9 cellular contexts compared by ENCODE assay signal in genomic region chr11:75342966-75343870, GRCh38. TPM values are rescaled to one million over a fixed set of nuclear protein-coding genes. Genes with fewer than 3 reads are reported as not detected.
A peak's percentile ranks its signal among the peaks of the same experiment; 100 is the strongest.
DNase-seq lines count a peak whose midpoint lies in the region; ATAC-seq, FAIRE-seq and TF ChIP-seq lines count a peak whose summit lies in the region.
"Had no signal": no experiment of that assay in that cellular context is flagged by ENCODE, and none has a peak within 500 bp of the region (broad histone marks: within the 10 kb centered on the region; RNA-seq: fewer than 3 reads in every experiment).

No MANE protein-coding gene starts in this region.

- H3K4me3 Mint-ChIP-seq in Calu3 (ENCODE audit: low read depth, unreplicated experiment) = peak overlapping the region; percentile 41
- H3K4me3 Mint-ChIP-seq: activated B cell treated with CpG ODN at 0.5 μM for 24 hours had no signal

- ATAC-seq in GM12878 (no peak), GM21619 (IDR thresholded peaks at IDR 0.05; ENCODE audit: unreplicated experiment) (no peak), HG03108 (IDR thresholded peaks at IDR 0.05; ENCODE audit: unreplicated experiment) (no peak)

- H3K27ac Mint-ChIP-seq in Calu3 (ENCODE audit: unreplicated experiment) = peak overlapping the region; percentile 46
- H3K27ac Mint-ChIP-seq: activated B cell treated with CpG ODN at 0.5 μM for 24 hours had no signal

- TF ChIP-seq EP300 in GM12878 (IDR thresholded peaks at IDR 0.05; ENCODE audit: borderline replicate concordance in 1 of 2, control insufficient read depth in 1 of 2, low read depth in 2 of 2, low read length in 2 of 2) = no peak

- H3K27me3 ChIP-seq in GM12878 (replicated peaks in 1 of 2; ENCODE audit: control insufficient read depth in 2 of 2, insufficient read depth in 2 of 2, low read length in 1 of 2) (no peaks in the 10 kb centered on the region), muscle layer of colon (ENCODE audit: control insufficient read depth in 1 of 2, insufficient read depth in 2 of 2, low read length in 2 of 2) (no peaks in the 10 kb centered on the region), adrenal gland (no peaks in the 10 kb centered on the region)

- FAIRE-seq in GM12878 (lab: Jason Lieb, UNC) = no peak

- DNase-seq in Calu3 (peak; percentile 53), NCI-H1417 treated with DMSO at 0.1 percent for 48 hours (lab: John Stamatoyannopoulos, UW) (peak; percentile 33), GM12878 (ENCODE audit: low read depth, low spot score) (no peak), adrenal gland (no peak)
- DNase-seq in stimulated activated CD4-positive, alpha-beta T cell treated with anti-CD3 and anti-CD28 coated beads, Interleukin-15, amount 100 ng/mL, for 24 hours = no peak
- DNase-seq: activated B cell treated with CpG ODN at 0.5 μM for 24 hours had no signal

- TF ChIP-seq RAD21 in GM12878 (IDR thresholded peaks at IDR 0.05; ENCODE audit: insufficient read depth, low read depth, low read length) = no peak

- H3K4me2 ChIP-seq in GM12878 (ENCODE audit: control insufficient read depth, insufficient read depth) = no peak overlapping the region

- H3K9ac ChIP-seq in GM12878 (ENCODE audit: control insufficient read depth, insufficient read depth, low read length) (no peak overlapping the region), muscle layer of colon (ENCODE audit: low read length) (peak overlapping the region; percentile 15)

- H2AFZ ChIP-seq in GM12878 (ENCODE audit: control insufficient read depth, low read depth, low read length) = no peak overlapping the region

- CTCF ChIA-PET in Calu3 (lab: Charles Lee) (interaction anchor here (0.6 to 2.0 kb wide), 8 partner anchors 9 to 50 kb away, joined by 3 to 6 read pairs (median 4); no protein-coding TSS in a partner anchor), GM12878 (lab: Yijun Ruan, JAX) (interaction anchor here (0.6 to 2.4 kb wide), 3 partner anchors 9 to 1146 kb away, joined by 3 to 8 read pairs (median 4); no protein-coding TSS in a partner anchor)

- H3K4me3 ChIP-seq in GM12878 = no peak overlapping the region
- peak overlapping the region in 1 of 2 donors; percentile 20 for H3K4me3 ChIP-seq in muscle layer of colon (ENCODE audit: low read depth in 1 of 2, low read length in 2 of 2)
- H3K4me3 ChIP-seq in adrenal gland = no peak overlapping the region

- H3K4me1 Mint-ChIP-seq in Calu3 (ENCODE audit: low read depth, unreplicated experiment) = peaks cover 63% of the 10 kb centered on the region

- peaks cover 7% of the 10 kb centered on the region for H3K36me3 Mint-ChIP-seq in Calu3 (ENCODE audit: insufficient read depth, unreplicated experiment)

- 68% methylated on average over 12 of the region's 12 CpGs for WGBS in GM12878 (ENCODE audit: insufficient coverage, insufficient replicate concordance, low lambda C conversion rate, missing lambda C conversion rate)
- 57 to 68% (median 63%) methylated on average over 12 of the region's 12 CpGs for WGBS in adrenal gland, 4 donors

- TF ChIP-seq POLR2A in GM12878 (IDR thresholded peaks at IDR 0.05; ENCODE audit: low read depth, low read length) = no peak
- TF ChIP-seq POLR2A in adrenal gland (IDR thresholded peaks at IDR 0.05) = no peak

- in situ Hi-C loops in GM12878 (cut with MboI) = no loop called here

- TF ChIP-seq CTCF in Calu3 (IDR thresholded peaks at IDR 0.05; ENCODE audit: unreplicated experiment) (no peak), GM12878 (IDR thresholded peaks at IDR 0.05 in 2 of 3, conservative IDR thresholded peaks at IDR 0.05 in 1 of 3; ENCODE audit: control insufficient read depth in 2 of 3, extremely low read depth in 1 of 3, insufficient read depth in 1 of 3, low read depth in 3 of 3, low read length in 3 of 3) (no peak), adrenal gland (IDR thresholded peaks at IDR 0.05) (no peak)

- no peaks in the 10 kb centered on the region for H3K36me3 ChIP-seq in GM12878 (ENCODE audit: control insufficient read depth in 2 of 2, insufficient read depth in 2 of 2, low read length in 1 of 2)
- no peaks in the 10 kb centered on the region for H3K36me3 ChIP-seq in muscle layer of colon (ENCODE audit: insufficient read depth, low read length)
- H3K36me3 ChIP-seq in adrenal gland (replicated peaks in 1 of 2) = no peaks in the 10 kb centered on the region

- RAD21 ChIA-PET in GM12878 (lab: Charles Lee; ENCODE audit: unreplicated experiment) = no interaction called here

- intact Hi-C loops in Calu3 (cut with micrococcal nuclease; ENCODE audit: unreplicated experiment) (loop anchor here (5.0 kb wide), 1 partner anchor 39 kb away; no protein-coding TSS in a partner anchor), GM12878 (cut with micrococcal nuclease; ENCODE audit: unreplicated experiment) (no loop called here), adrenal gland (cut with DNase I) (no loop called here)

- H3K4me1 ChIP-seq in GM12878 (ENCODE audit: control insufficient read depth, insufficient read depth, low read length) (peaks cover 62% of the 10 kb centered on the region), muscle layer of colon (ENCODE audit: insufficient read depth, low read length) (peaks cover 96% of the 10 kb centered on the region), adrenal gland (replicated peaks in 1 of 2) (peaks cover 45 to 86% of the 10 kb centered on the region in 2 donors)

- H3K27me3 Mint-ChIP-seq in Calu3 (ENCODE audit: unreplicated experiment) = no peaks in the 10 kb centered on the region
- H3K27me3 Mint-ChIP-seq: activated B cell treated with CpG ODN at 0.5 μM for 24 hours had no signal

- no peak overlapping the region for H3K27ac ChIP-seq in GM12878 (ENCODE audit: control insufficient read depth, insufficient read depth)
- peak overlapping the region; percentile 93 for H3K27ac ChIP-seq in muscle layer of colon (ENCODE audit: low read depth, low read length)
- H3K27ac ChIP-seq in adrenal gland = peak overlapping the region in 2 of 5 donors; percentile 73 to 84

- no peaks in the 10 kb centered on the region for H3K9me3 Mint-ChIP-seq in Calu3 (ENCODE audit: low read depth, unreplicated experiment)
- H3K9me3 Mint-ChIP-seq: activated B cell treated with CpG ODN at 0.5 μM for 24 hours had no signal

- H3K79me2 ChIP-seq in GM12878 (ENCODE audit: control insufficient read depth, insufficient read depth, low read length) = peaks cover 20% of the 10 kb centered on the region

- no peaks in the 10 kb centered on the region for H3K9me3 ChIP-seq in GM12878 (replicated peaks; ENCODE audit: control insufficient read depth, insufficient read depth, low read length)
- H3K9me3 ChIP-seq in muscle layer of colon (ENCODE audit: low read length) = no peaks in the 10 kb centered on the region
- no peaks in the 10 kb centered on the region for H3K9me3 ChIP-seq in adrenal gland (replicated peaks in 1 of 3)

- BruUV-seq in Calu3 (replicated peaks; lab: Mats Ljungman, UMichigan) (no TSS peak), GM12878 (replicated peaks; lab: Mats Ljungman, UMichigan) (no TSS peak)

- SMC1A ChIA-PET in GM12878 (lab: Charles Lee; ENCODE audit: uncharacterized antibody, unreplicated experiment) = interaction anchor here (0.7 to 1.7 kb wide), 3 partner anchors 9 to 63 kb away, joined by 3 to 5 read pairs (median 3); no protein-coding TSS in a partner anchor

- H4K20me1 ChIP-seq in GM12878 (ENCODE audit: control insufficient read depth, insufficient read depth) = no peaks in the 10 kb centered on the region

- POLR2A ChIA-PET in GM12878 (lab: Charles Lee) = interaction anchor here (0.6 kb wide), 1 partner anchor 25 kb away, joined by 3 read pairs; no protein-coding TSS in a partner anchor

TF ChIP-seq in GM12878, 131 proteins besides CTCF, POLR2A, EP300 and RAD21 (continues in another document):
- peak; percentile 58 for TF ChIP-seq ATF7 (IDR thresholded peaks at IDR 0.05; ENCODE audit: low read depth)

RNA-seq across cellular contexts. Expression of gene ARRB1, which starts 8.2 kb away (rescaled TPM):
- total RNA-seq in Calu3 (2022) (8.7 and 12.8 TPM in 2 replicates), GM12878 (2014; rRNA removed) (1.0 and 1.5 TPM in 2 replicates), GM12878 (2014; rRNA removed; fragmentation: Illumina TruSeq; extraction: Trizol) (2.3 TPM in 2 replicates), GM12878 (2021) (2.9 and 3.0 TPM in 2 replicates), adrenal gland (10 to 100 TPM; 23.7 to 53.7 (median 32.0) TPM)
- total RNA-seq in GM12878 (2013; cell fraction: nucleolus; rRNA removed) = 30.0 and 32.4 TPM in 2 replicates
- 1.2 TPM for polyA plus RNA-seq in GM12878 (2011; ENCODE audit: low read depth)
- polyA plus RNA-seq in GM12878 (2011; rRNA removed) (7.5 and 12.9 TPM in 2 replicates), GM12878 (2014; fragmentation: Illumina TruSeq; extraction: Trizol) (1.1 and 1.8 TPM in 2 replicates), GM12878 (2014; fragmentation: Nextera tagmentation; extraction: Ambion mirVana) (under 1 TPM; 0.42 TPM), GM12878 (2014; rRNA removed) (1.6 and 1.8 TPM in 2 replicates), GM12878 (2016; fragmentation: Nextera tagmentation; extraction: Ambion mirVana) (under 1 TPM; 0.39 to 0.42 TPM), adrenal gland (10 to 100 TPM in 1 of 3 donors, 1 to 10 TPM in 2; 4.9 to 15.2 (median 8.8) TPM)
- 15.9 and 18.2 TPM in 2 replicates for polyA plus RNA-seq in GM12878 (2011; cell fraction: cytosol; rRNA removed)
- polyA plus RNA-seq in GM12878 (2011; cell fraction: nucleus; rRNA removed) = 15.6 and 17.4 TPM in 2 replicates
- polyA plus RNA-seq in GM12878 (2012) = 1.4 and 2.4 TPM in 2 replicates
- 47.7 and 49.8 TPM in 2 replicates for polyA minus RNA-seq in GM12878 (2011; rRNA and poly(A)+ RNA removed)
- 7.7 and 9.0 TPM in 2 replicates for polyA minus RNA-seq in GM12878 (2011; cell fraction: cytosol; rRNA and poly(A)+ RNA removed)
- 17.9 and 26.8 TPM in 2 replicates for polyA minus RNA-seq in GM12878 (2011; cell fraction: nucleus; rRNA and poly(A)+ RNA removed)

RNA-seq across cellular contexts. Expression of gene RPS3, which starts 56.1 kb away (rescaled TPM):
- total RNA-seq in Calu3 (2022) (1,650 and 1,749 TPM in 2 replicates), GM12878 (2014; rRNA removed) (3,162 and 3,203 TPM in 2 replicates), GM12878 (2014; rRNA removed; fragmentation: Illumina TruSeq; extraction: Trizol) (4,299 and 4,364 TPM in 2 replicates), GM12878 (2021) (4,496 and 4,555 TPM in 2 replicates), adrenal gland (1,000 to 10,000 TPM in 7 of 8 donors, 100 to 1,000 TPM in 1; 776 to 1,829 (median 1,308) TPM)
- 327 and 328 TPM in 2 replicates for total RNA-seq in GM12878 (2013; cell fraction: nucleolus; rRNA removed)
- polyA plus RNA-seq in GM12878 (2011; ENCODE audit: low read depth) = 8,364 TPM
- polyA plus RNA-seq in GM12878 (2011; rRNA removed) (4,355 and 4,741 TPM in 2 replicates), GM12878 (2014; fragmentation: Illumina TruSeq; extraction: Trizol) (5,039 and 6,875 TPM in 2 replicates), GM12878 (2014; fragmentation: Nextera tagmentation; extraction: Ambion mirVana) (1,000 to 10,000 TPM; 7,007 to 9,556 TPM), GM12878 (2014; rRNA removed) (4,204 and 4,437 TPM in 2 replicates), GM12878 (2016; fragmentation: Nextera tagmentation; extraction: Ambion mirVana) (1,000 to 10,000 TPM; 2,127 to 2,136 TPM), adrenal gland (1,000 to 10,000 TPM; 1,074 to 1,454 (median 1,425) TPM)
- polyA plus RNA-seq in GM12878 (2011; cell fraction: cytosol; rRNA removed) = 4,091 and 4,155 TPM in 2 replicates
- polyA plus RNA-seq in GM12878 (2011; cell fraction: nucleus; rRNA removed) = 1,814 and 1,991 TPM in 2 replicates
- 6,227 and 7,157 TPM in 2 replicates for polyA plus RNA-seq in GM12878 (2012)
- 1,578 and 1,840 TPM in 2 replicates for polyA minus RNA-seq in GM12878 (2011; rRNA and poly(A)+ RNA removed)
- polyA minus RNA-seq in GM12878 (2011; cell fraction: cytosol; rRNA and poly(A)+ RNA removed) = 561 and 590 TPM in 2 replicates
- polyA minus RNA-seq in GM12878 (2011; cell fraction: nucleus; rRNA and poly(A)+ RNA removed) = 168 and 212 TPM in 2 replicates

Comparison
In these comparisons a context has a peak if more than half of its experiments do, and no peak if none do; other contexts are left out.
1. DNase-seq: peak in Calu3 (single experiment) and NCI-H1417 treated with DMSO at 0.1 percent for 48 hours (single experiment); none in GM12878 (single experiment), stimulated activated CD4-positive, alpha-beta T cell treated with anti-CD3 and anti-CD28 coated beads, Interleukin-15, amount 100 ng/mL, for 24 hours (single experiment) and adrenal gland (0 of 7).